23 cellular contexts compared by ENCODE assay signal in the genomic region with DNA sequence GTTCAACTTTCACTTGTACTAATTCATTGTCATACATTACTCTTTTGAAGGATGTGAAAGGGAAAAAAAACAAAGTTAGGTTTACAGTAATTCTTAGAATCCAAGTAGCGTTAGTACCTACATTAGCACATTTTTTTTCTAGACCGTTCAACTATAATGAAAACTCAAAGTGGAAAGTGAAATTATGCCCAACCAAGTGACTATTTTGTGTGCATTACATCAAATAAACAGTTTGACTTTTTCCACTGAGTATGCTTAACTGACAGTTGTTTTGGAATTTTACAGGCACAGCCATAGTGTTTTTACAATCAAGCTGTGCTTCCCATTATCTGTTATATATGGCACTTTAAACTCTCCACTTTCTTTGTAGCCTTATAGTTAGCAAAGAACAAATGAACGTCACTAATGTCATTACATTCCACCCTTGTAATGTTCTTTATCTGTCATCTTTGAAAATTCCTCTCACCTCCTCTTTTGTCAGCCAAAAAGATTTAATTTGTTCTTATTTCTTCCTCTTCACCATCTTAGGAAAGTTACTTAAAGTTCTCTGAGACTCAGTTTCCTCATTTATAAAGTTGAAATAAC.
"Had no signal": no experiment of that assay in that cellular context is flagged by ENCODE, and none has a peak within 500 bp of the region (broad histone marks: within the 10 kb centered on the region; RNA-seq: fewer than 3 reads in every experiment).

No MANE protein-coding gene starts in this region.

- H3K4me1 Mint-ChIP-seq: activated naive CD8-positive, alpha-beta T cell treated with anti-CD3 and anti-CD28 coated beads, Interleukin-2, amount 10 ng/mL, durations not matched to agents 7 days and 5 days; WTC11 had no signal

- H3K4me3 ChIP-seq: adrenal gland had no signal

- H3K27me3 ChIP-seq: adrenal gland had no signal

- H3K36me3 Mint-ChIP-seq: activated naive CD8-positive, alpha-beta T cell treated with anti-CD3 and anti-CD28 coated beads, Interleukin-2, amount 10 ng/mL, durations not matched to agents 7 days and 5 days; WTC11 had no signal

- DNase-seq: activated CD4-positive, alpha-beta T cell treated with anti-CD3 and anti-CD28 coated beads for 48 hours; activated CD4-positive, alpha-beta T cell treated with anti-CD3 and anti-CD28 coated beads, Interleukin-2, amount 50 U/mL, for 4 hours; activated CD4-positive, CD25-positive, alpha-beta regulatory T cell treated with anti-CD3 and anti-CD28 coated beads, Interleukin-2, amount 50 U/mL, for 72 hours; activated CD8-positive, alpha-beta memory T cell treated with anti-CD3 and anti-CD28 coated beads, Interleukin-2, amount 50 U/mL, for 48 hours; activated CD8-positive, alpha-beta T cell treated with anti-CD3 and anti-CD28 coated beads, Interleukin-2, amount 10 ng/mL, durations not matched to agents 7 days and 5 days; activated naive CD4-positive, alpha-beta T cell treated with anti-CD3 and anti-CD28 coated beads, Interleukin-2, amount 50 U/mL, for 16 hours; activated naive CD8-positive, alpha-beta T cell treated with anti-CD3 and anti-CD28 coated beads, Interleukin-2, amount 10 ng/mL, durations not matched to agents 7 days and 5 days; activated T-cell treated with anti-CD3 and anti-CD28 coated beads, Interleukin-2, amount 50 U/mL, for 1 hour; adrenal gland; anterior cingulate cortex; KG1; NCI-H1092; NCI-H1417; NCI-H1930; NCI-H2171; NCI-H226; NCI-H510A; NCI-H526 treated with DMSO at 0.1 percent for 48 hours; NCI-H82; SHP77 treated with DMSO at 0.1 percent for 48 hours had no signal

- ATAC-seq: activated CD8-positive, alpha-beta T cell treated with anti-CD3 and anti-CD28 coated beads, Interleukin-2, amount 10 ng/mL, durations not matched to agents 7 days and 5 days; WTC11 had no signal

- FAIRE-seq: bronchial epithelial cell had no signal

- H3K9me3 ChIP-seq: adrenal gland had no signal

- H3K27ac Mint-ChIP-seq: activated CD8-positive, alpha-beta T cell treated with anti-CD3 and anti-CD28 coated beads, Interleukin-2, amount 10 ng/mL, durations not matched to agents 7 days and 5 days; activated naive CD8-positive, alpha-beta T cell treated with anti-CD3 and anti-CD28 coated beads, Interleukin-2, amount 10 ng/mL, durations not matched to agents 7 days and 5 days; T-helper 1 cell treated with Interleukin-12 subunit alpha and Interleukin-12 subunit beta and Interleukin-4 antibody, amounts not matched to agents 30 μg/mL and 1 μg/mL, for 36 hours; WTC11 had no signal

- H3K36me3 ChIP-seq: adrenal gland had no signal

- H3K9me3 Mint-ChIP-seq: T-helper 1 cell treated with Interleukin-12 subunit alpha and Interleukin-12 subunit beta and Interleukin-4 antibody, amounts not matched to agents 30 μg/mL and 1 μg/mL, for 36 hours; WTC11 had no signal

- H3K27ac ChIP-seq: adrenal gland had no signal

- H3K27me3 Mint-ChIP-seq: activated naive CD8-positive, alpha-beta T cell treated with anti-CD3 and anti-CD28 coated beads, Interleukin-2, amount 10 ng/mL, durations not matched to agents 7 days and 5 days had no signal

- H3K4me1 ChIP-seq: adrenal gland had no signal

- H3K4me3 Mint-ChIP-seq: activated CD8-positive, alpha-beta T cell treated with anti-CD3 and anti-CD28 coated beads, Interleukin-2, amount 10 ng/mL, durations not matched to agents 7 days and 5 days; activated naive CD8-positive, alpha-beta T cell treated with anti-CD3 and anti-CD28 coated beads, Interleukin-2, amount 10 ng/mL, durations not matched to agents 7 days and 5 days; T-helper 1 cell treated with Interleukin-12 subunit alpha and Interleukin-12 subunit beta and Interleukin-4 antibody, amounts not matched to agents 30 μg/mL and 1 μg/mL, for 36 hours; WTC11 had no signal
